ENCODE assay signal across 1 cellular context in the genomic region with DNA sequence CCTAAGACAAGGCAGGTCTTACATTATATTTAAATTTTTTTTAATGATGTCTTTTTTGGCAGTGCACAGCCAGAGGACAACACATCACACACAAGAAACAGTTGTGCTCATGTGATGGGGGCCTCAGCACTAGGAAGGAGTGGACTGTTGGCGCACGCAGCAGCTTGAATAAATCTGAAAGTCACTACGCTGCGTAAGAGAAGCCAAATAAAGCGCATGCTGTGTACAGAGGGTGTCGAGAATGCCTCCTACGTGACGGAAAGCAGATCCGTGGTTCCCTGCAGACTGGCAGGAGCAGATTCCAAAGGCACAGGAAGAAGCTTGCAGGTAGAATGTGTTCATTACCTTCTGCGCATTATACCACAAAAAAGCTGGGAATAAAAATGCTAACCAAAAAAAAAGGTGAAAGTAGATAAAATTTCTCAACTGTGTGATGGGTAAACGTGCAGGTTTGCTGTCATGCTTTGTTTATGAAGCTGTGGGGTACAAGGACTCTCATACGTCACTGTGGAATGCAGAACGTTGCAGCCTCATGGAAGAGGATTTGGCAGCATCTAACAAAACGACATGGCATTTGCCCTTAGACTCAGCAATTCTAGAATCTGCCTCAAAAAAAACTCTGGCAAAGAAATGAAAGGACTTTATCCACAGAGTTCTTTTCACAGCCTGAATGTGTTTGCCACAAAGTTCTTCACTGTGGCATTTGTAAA. TPM values are rescaled to one million over a fixed set of nuclear protein-coding genes. Genes with fewer than 3 reads are reported as not detected.
"Had no signal": no experiment of that assay in that cellular context is flagged by ENCODE, and none has a peak within 500 bp of the region (broad histone marks: within the 10 kb centered on the region; RNA-seq: fewer than 3 reads in every experiment).

No MANE protein-coding gene starts in this region.

RNA-seq across cellular contexts. Expression of gene MUC20, which starts 32.2 kb away (rescaled TPM):
- total RNA-seq: SK-MEL-5 had no signal
